ENCODE assay signal across 14 cellular contexts in genomic region chr4:55758570-55758969, GRCh38.
DNase-seq lines count a peak whose midpoint lies in the region; ATAC-seq and TF ChIP-seq lines count a peak whose summit lies in the region.
"Had no signal": no experiment of that assay in that cellular context is flagged by ENCODE, and none has a peak within 500 bp of the region (broad histone marks: within the 10 kb centered on the region; RNA-seq: fewer than 3 reads in every experiment).

No MANE protein-coding gene starts in this region.

- CTCF ChIA-PET in activated CD8-positive, alpha-beta memory T cell treated with anti-CD3 and anti-CD28 coated beads, Interleukin-2, amount 10 ng/mL, durations not matched to agents 7 days and 5 days (lab: Charles Lee): no interaction called here

- H3K27ac ChIP-seq in stomach: peak overlapping the region in 1 of 5 donors; percentile 49
- H3K27ac ChIP-seq: SJSA1 had no signal

- no peaks in the 10 kb centered on the region for H3K36me3 Mint-ChIP-seq in activated CD8-positive, alpha-beta memory T cell treated with anti-CD3 and anti-CD28 coated beads, Interleukin-2, amount 10 ng/mL, durations not matched to agents 7 days and 5 days
- H3K36me3 Mint-ChIP-seq in T-helper 2 cell treated with Interferon-gamma antibody and Interleukin-4, amounts not matched to agents 5 μg/mL and 100 μg/mL, for 36 hours (ENCODE audit: low read depth): no peaks in the 10 kb centered on the region
- H3K36me3 Mint-ChIP-seq: activated naive CD8-positive, alpha-beta T cell had no signal

- no peaks in the 10 kb centered on the region for H3K9me3 Mint-ChIP-seq in activated CD8-positive, alpha-beta memory T cell treated with anti-CD3 and anti-CD28 coated beads, Interleukin-2, amount 10 ng/mL, durations not matched to agents 7 days and 5 days (ENCODE audit: low read depth)
- no peaks in the 10 kb centered on the region for H3K9me3 Mint-ChIP-seq in T-helper 2 cell treated with Interferon-gamma antibody and Interleukin-4, amounts not matched to agents 5 μg/mL and 100 μg/mL, for 36 hours
- H3K9me3 Mint-ChIP-seq: central memory CD8-positive, alpha-beta T cell had no signal

- WGBS in stomach, 5 donors: 43 to 60% (median 54%) methylated on average over 4 of the region's 4 CpGs

- H3K27me3 Mint-ChIP-seq in activated CD8-positive, alpha-beta memory T cell treated with anti-CD3 and anti-CD28 coated beads, Interleukin-2, amount 10 ng/mL, durations not matched to agents 7 days and 5 days: peaks cover 3% of the 10 kb centered on the region
- H3K27me3 Mint-ChIP-seq in T-helper 2 cell treated with Interferon-gamma antibody and Interleukin-4, amounts not matched to agents 5 μg/mL and 100 μg/mL, for 36 hours (ENCODE audit: low read depth): no peaks in the 10 kb centered on the region
- H3K27me3 Mint-ChIP-seq: activated naive CD8-positive, alpha-beta T cell; central memory CD8-positive, alpha-beta T cell had no signal

- peaks cover 0 to 8% (median 0%) of the 10 kb centered on the region in 4 donors for H3K4me1 ChIP-seq in stomach

- DNase-seq in Right ventricle myocardium superior: no peak
- no peak for DNase-seq in cardiac septum (ENCODE audit: low spot score)
- DNase-seq in NCI-H524 treated with DMSO at 0.1 percent for 48 hours (lab: John Stamatoyannopoulos, UW): peak; percentile 91
- peak; percentile 6 for DNase-seq in fibroblast of gingiva (ENCODE audit: low read depth)
- DNase-seq in NK-92 treated with Interleukin-12 subunit alpha and Interleukin-12 subunit beta, amount 100 ng/mL, for 24 hours (lab: John Stamatoyannopoulos, UW): no peak
- no peak for DNase-seq in activated CD8-positive, alpha-beta memory T cell treated with anti-CD3 and anti-CD28 coated beads, Interleukin-2, amount 10 ng/mL, durations not matched to agents 7 days and 5 days
- DNase-seq in T-helper 2 cell treated with Interferon-gamma antibody and Interleukin-4, amounts not matched to agents 5 μg/mL and 100 μg/mL, for 36 hours (ENCODE audit: low spot score): no peak
- no peak for DNase-seq in stomach
- DNase-seq: Karpas-422; mesendoderm; stimulated activated CD4-positive, alpha-beta T cell treated with anti-CD3 and anti-CD28 coated beads, Interleukin-2, amount 100 ng/mL, for 24 hours had no signal

- intact Hi-C loops in Right ventricle myocardium superior (cut with DNase I): no loop called here
- intact Hi-C loops in cardiac septum (cut with DNase I): no loop called here
- intact Hi-C loops in stomach (cut with DNase I; ENCODE audit: low total_unique reads): no loop called here

- H3K9me3 ChIP-seq in stomach: no peaks in the 10 kb centered on the region
- H3K9me3 ChIP-seq: SJSA1 had no signal

- H3K4me3 Mint-ChIP-seq in activated CD8-positive, alpha-beta memory T cell treated with anti-CD3 and anti-CD28 coated beads, Interleukin-2, amount 10 ng/mL, durations not matched to agents 7 days and 5 days: no peak overlapping the region
- no peak overlapping the region for H3K4me3 Mint-ChIP-seq in T-helper 2 cell treated with Interferon-gamma antibody and Interleukin-4, amounts not matched to agents 5 μg/mL and 100 μg/mL, for 36 hours
- H3K4me3 Mint-ChIP-seq: activated naive CD8-positive, alpha-beta T cell; central memory CD8-positive, alpha-beta T cell had no signal

- peaks cover 5% of the 10 kb centered on the region for H3K4me1 Mint-ChIP-seq in activated CD8-positive, alpha-beta memory T cell treated with anti-CD3 and anti-CD28 coated beads, Interleukin-2, amount 10 ng/mL, durations not matched to agents 7 days and 5 days
- H3K4me1 Mint-ChIP-seq in T-helper 2 cell treated with Interferon-gamma antibody and Interleukin-4, amounts not matched to agents 5 μg/mL and 100 μg/mL, for 36 hours (ENCODE audit: low read depth): no peaks in the 10 kb centered on the region
- H3K4me1 Mint-ChIP-seq: central memory CD8-positive, alpha-beta T cell had no signal

- TF ChIP-seq EP300 in stomach (IDR thresholded peaks at IDR 0.05): no peak

- no peak for TF ChIP-seq POLR2A in stomach (IDR thresholded peaks at IDR 0.05)

- TF ChIP-seq CTCF in stomach (IDR thresholded peaks at IDR 0.05): no peak

- H3K36me3 ChIP-seq in stomach: no peaks in the 10 kb centered on the region
- H3K36me3 ChIP-seq: SJSA1 had no signal

- H3K27me3 ChIP-seq in stomach: no peaks in the 10 kb centered on the region
- H3K27me3 ChIP-seq: SJSA1 had no signal

- no peak overlapping the region for H3K27ac Mint-ChIP-seq in activated CD8-positive, alpha-beta memory T cell treated with anti-CD3 and anti-CD28 coated beads, Interleukin-2, amount 10 ng/mL, durations not matched to agents 7 days and 5 days
- H3K27ac Mint-ChIP-seq in T-helper 2 cell treated with Interferon-gamma antibody and Interleukin-4, amounts not matched to agents 5 μg/mL and 100 μg/mL, for 36 hours: no peak overlapping the region
- H3K27ac Mint-ChIP-seq: activated naive CD8-positive, alpha-beta T cell had no signal

- no peak overlapping the region for H3K4me3 ChIP-seq in stomach
- H3K4me3 ChIP-seq: SJSA1 had no signal

- ATAC-seq in Right ventricle myocardium superior (ENCODE audit: poor library complexity): peak; percentile 89
- no peak for ATAC-seq in activated CD8-positive, alpha-beta memory T cell treated with anti-CD3 and anti-CD28 coated beads, Interleukin-2, amount 10 ng/mL, durations not matched to agents 7 days and 5 days

Comparison
In these comparisons a context has a peak if more than half of its experiments do, and no peak if none do; other contexts are left out.
1. DNase-seq: peak in NCI-H524 treated with DMSO at 0.1 percent for 48 hours (single experiment) and fibroblast of gingiva (single experiment); none in Right ventricle myocardium superior (single experiment), cardiac septum (single experiment), NK-92 treated with Interleukin-12 subunit alpha and Interleukin-12 subunit beta, amount 100 ng/mL, for 24 hours (single experiment), activated CD8-positive, alpha-beta memory T cell treated with anti-CD3 and anti-CD28 coated beads, Interleukin-2, amount 10 ng/mL, durations not matched to agents 7 days and 5 days (single experiment), T-helper 2 cell treated with Interferon-gamma antibody and Interleukin-4, amounts not matched to agents 5 μg/mL and 100 μg/mL, for 36 hours (single experiment) and stomach (single experiment).